ENCODE assay signal across 7 cellular contexts in genomic region chr2:201781583-201782051, GRCh38. TPM values are rescaled to one million over a fixed set of nuclear protein-coding genes. Genes with fewer than 3 reads are reported as not detected.
DNase-seq lines count a peak whose midpoint lies in the region; TF ChIP-seq lines count a peak whose summit lies in the region.

No MANE protein-coding gene starts in this region.

- peaks cover 26% of the 10 kb centered on the region for H3K4me1 Mint-ChIP-seq in activated CD4-positive, alpha-beta memory T cell treated with anti-CD3 and anti-CD28 coated beads, Interleukin-2, amount 10 ng/mL, durations not matched to agents 7 days and 5 days

- POLR2A ChIA-PET in activated CD4-positive, alpha-beta memory T cell treated with anti-CD3 and anti-CD28 coated beads, Interleukin-2, amount 10 ng/mL, durations not matched to agents 7 days and 5 days (lab: Charles Lee) = interaction anchor here (1.4 to 2.2 kb wide), 4 partner anchors 13 to 548 kb away, joined by 7 to 11 read pairs (median 8); partner anchors contain the start of genes CASP8 and TMEM237

- no peaks in the 10 kb centered on the region for H3K36me3 Mint-ChIP-seq in activated CD4-positive, alpha-beta memory T cell treated with anti-CD3 and anti-CD28 coated beads, Interleukin-2, amount 10 ng/mL, durations not matched to agents 7 days and 5 days (ENCODE audit: low read depth)

- no peaks in the 10 kb centered on the region for H3K36me3 ChIP-seq in osteoblast (ENCODE audit: insufficient read depth, low read length)

- peaks cover 7% of the 10 kb centered on the region for H4K20me1 ChIP-seq in osteoblast (ENCODE audit: insufficient read depth, low read length)

- H3K27ac ChIP-seq in osteoblast (ENCODE audit: low read depth, low read length) = peak overlapping the region; percentile 91

- DNase-seq in HT-29 (ENCODE audit: low spot score) (peak; percentile 20), foreskin fibroblast (peak in 1 of 2 donors; percentile 46), osteoblast (ENCODE audit: insufficient read length, low spot score, missing footprints) (peak; percentile 27), cerebellar nuclear complex (lab: John Stamatoyannopoulos, UW) (no peak), AG08396 (ENCODE audit: low spot score) (no peak)
- DNase-seq in activated CD4-positive, alpha-beta memory T cell treated with anti-CD3 and anti-CD28 coated beads, Interleukin-2, amount 10 ng/mL, durations not matched to agents 7 days and 5 days = no peak

- peaks cover 41% of the 10 kb centered on the region for H3K79me2 ChIP-seq in osteoblast (ENCODE audit: insufficient read depth, low read length)

- TF ChIP-seq CTCF in GM12875 (IDR thresholded peaks at IDR 0.05; ENCODE audit: borderline replicate concordance, insufficient read depth, low read depth, low read length) (no peak), foreskin fibroblast (IDR thresholded peaks at IDR 0.05; ENCODE audit: low read depth, low read length) (no peak), osteoblast (IDR thresholded peaks at IDR 0.05; ENCODE audit: extremely low read depth, low read depth, low read length) (no peak)

- H3K9me3 Mint-ChIP-seq in activated CD4-positive, alpha-beta memory T cell treated with anti-CD3 and anti-CD28 coated beads, Interleukin-2, amount 10 ng/mL, durations not matched to agents 7 days and 5 days = no peaks in the 10 kb centered on the region

- H3K4me3 Mint-ChIP-seq in activated CD4-positive, alpha-beta memory T cell treated with anti-CD3 and anti-CD28 coated beads, Interleukin-2, amount 10 ng/mL, durations not matched to agents 7 days and 5 days = peak overlapping the region; percentile 95

- peak overlapping the region; percentile 95 for H2AFZ ChIP-seq in osteoblast (ENCODE audit: low read length)

- no peaks in the 10 kb centered on the region for H3K9me3 ChIP-seq in osteoblast (ENCODE audit: low read depth, low read length)

- H3K27me3 Mint-ChIP-seq in activated CD4-positive, alpha-beta memory T cell treated with anti-CD3 and anti-CD28 coated beads, Interleukin-2, amount 10 ng/mL, durations not matched to agents 7 days and 5 days = peaks cover 11% of the 10 kb centered on the region

- peak overlapping the region; percentile 85 for H3K27ac Mint-ChIP-seq in activated CD4-positive, alpha-beta memory T cell treated with anti-CD3 and anti-CD28 coated beads, Interleukin-2, amount 10 ng/mL, durations not matched to agents 7 days and 5 days

- CTCF ChIA-PET in activated CD4-positive, alpha-beta memory T cell treated with anti-CD3 and anti-CD28 coated beads, Interleukin-2, amount 10 ng/mL, durations not matched to agents 7 days and 5 days (lab: Charles Lee) = interaction anchor here (1.2 to 2.3 kb wide), 3 partner anchors 78 to 546 kb away, joined by 3 to 6 read pairs (median 4); partner anchors contain the start of gene TMEM237

- no peaks in the 10 kb centered on the region for H3K27me3 ChIP-seq in osteoblast (ENCODE audit: insufficient read depth, low read length)

- H3K4me1 ChIP-seq in osteoblast (ENCODE audit: insufficient read depth, low read length) = peaks cover 45% of the 10 kb centered on the region

- H3K4me3 ChIP-seq in GM12875 (ENCODE audit: low read depth, low read length) = peak overlapping the region; percentile 76
- H3K4me3 ChIP-seq in foreskin fibroblast (ENCODE audit: low read depth in 1 of 2, low read length in 2 of 2) = peak overlapping the region; percentile 70 to 96
- peak overlapping the region; percentile 83 for H3K4me3 ChIP-seq in osteoblast (ENCODE audit: insufficient read depth, low read length)

- peak overlapping the region; percentile 100 for H3K4me2 ChIP-seq in osteoblast (ENCODE audit: insufficient read depth, low read length)

RNA-seq across cellular contexts. Expression of gene ALS2, which starts 0.9 kb away (rescaled TPM):
- 8.9 and 13.4 TPM in 2 replicates for total RNA-seq in HT-29 (2014; rRNA removed; shearing (Covaris generic))
- 10 to 100 TPM; 13.3 to 13.5 TPM for total RNA-seq in activated CD4-positive, alpha-beta memory T cell treated with anti-CD3 and anti-CD28 coated beads, Interleukin-2, amount 10 ng/mL, durations not matched to agents 7 days and 5 days
- 38.9 and 39.1 TPM in 2 replicates for total RNA-seq in osteoblast

RNA-seq across cellular contexts. Expression of gene CDK15, which starts 24.7 kb away (rescaled TPM):
- not detected in 2 replicates for total RNA-seq in HT-29 (2014; rRNA removed; shearing (Covaris generic))
- not detected for total RNA-seq in activated CD4-positive, alpha-beta memory T cell treated with anti-CD3 and anti-CD28 coated beads, Interleukin-2, amount 10 ng/mL, durations not matched to agents 7 days and 5 days
- 4.7 and 5.3 TPM in 2 replicates for total RNA-seq in osteoblast

Comparison
In these comparisons a context has a peak if more than half of its experiments do, and no peak if none do; other contexts are left out.
1. DNase-seq: peak in HT-29 (single experiment) and osteoblast (single experiment); none in activated CD4-positive, alpha-beta memory T cell treated with anti-CD3 and anti-CD28 coated beads, Interleukin-2, amount 10 ng/mL, durations not matched to agents 7 days and 5 days (single experiment), cerebellar nuclear complex (0 of 2) and AG08396 (single experiment).
2. Peak in every context shown above with its lines, with median percentiles within 50 percentile points of each other: H3K4me3 ChIP-seq.